Comparison of ENCODE assay signal across 11 cellular contexts in genomic region chr6:151679081-151679480, GRCh38.
DNase-seq lines count a peak whose midpoint lies in the region; ATAC-seq, FAIRE-seq and TF ChIP-seq lines count a peak whose summit lies in the region.
"Had no signal": no experiment of that assay in that cellular context is flagged by ENCODE, and none has a peak within 500 bp of the region (broad histone marks: within the 10 kb centered on the region; RNA-seq: fewer than 3 reads in every experiment).

No MANE protein-coding gene starts in this region.

- H3K4me3 ChIP-seq in K562, result no peak overlapping the region
- H3K4me3 ChIP-seq: ascending aorta had no signal

- ATAC-seq in K562 (0 out of 3 replicates have a peak, but pooled peaks have one; percentile 26), HG03159 (IDR thresholded peaks at IDR 0.05; ENCODE audit: unreplicated experiment) (no peak), HG03139 (IDR thresholded peaks at IDR 0.05; ENCODE audit: unreplicated experiment) (no peak)

- H3K27me3 ChIP-seq in K562 (ENCODE audit: control insufficient read depth in 2 of 2, insufficient read depth in 2 of 2, low read length in 2 of 2), result peaks cover 6 to 16% of the 10 kb centered on the region in 2 experiments; a peak in 2 of 5 replicates

- no peak for TF ChIP-seq EP300 in K562 (IDR thresholded peaks at IDR 0.05; ENCODE audit: low read length)

- no peak for TF ChIP-seq RAD21 in K562 (CRISPR knock-in tag; conservative IDR thresholded peaks at IDR 0.05 in 1 of 2, IDR thresholded peaks at IDR 0.05 in 1 of 2)

- WGBS in K562 (ENCODE audit: insufficient coverage, low coverage, missing lambda C conversion rate), result 45% methylated on average over 9 of the region's 9 CpGs

- H3K9me1 ChIP-seq in K562 (ENCODE audit: control insufficient read depth, insufficient read depth, low read length), result no peaks in the 10 kb centered on the region

- H3K4me2 ChIP-seq in K562 (ENCODE audit: insufficient read depth, low read length), result no peak overlapping the region

- intact Hi-C loops in K562 (cut with micrococcal nuclease), result loop anchor here (5.0 to 10.0 kb wide), 2 partner anchors 443 to 1276 kb away; no protein-coding TSS in a partner anchor

- no peaks in the 10 kb centered on the region for H3K79me2 ChIP-seq in K562 (ENCODE audit: control insufficient read depth, insufficient read depth, low read length)

- H2AFZ ChIP-seq in K562 (ENCODE audit: low read depth, low read length), result no peak overlapping the region

- FAIRE-seq in K562 (lab: Jason Lieb, UNC), result no peak

- no peak overlapping the region for H3K27ac ChIP-seq in K562 (ENCODE audit: extremely low read depth, low read depth, low read length)
- H3K27ac ChIP-seq: ascending aorta had no signal

- no peaks in the 10 kb centered on the region for H4K20me1 ChIP-seq in K562 (replicated peaks; ENCODE audit: control insufficient read depth, insufficient read depth, low read length)

- DNase-seq in stimulated activated naive CD4-positive, alpha-beta T cell treated with Interleukin-2 at 50 U/mL for 16 hours (lab: John Stamatoyannopoulos, UW), result peak; percentile 17
- no peak for DNase-seq in stimulated activated naive CD4-positive, alpha-beta T cell (lab: John Stamatoyannopoulos, UW)
- DNase-seq in K562 (ENCODE audit: extremely low read depth in 1 of 4, low spot score in 3 of 4), result peak in 1 of 4 experiments; percentile 22
- peak; percentile 72 for DNase-seq in iris pigment epithelial cell (ENCODE audit: low read depth)
- no peak for DNase-seq in NCI-H128 (lab: John Stamatoyannopoulos, UW; ENCODE audit: unreplicated experiment)
- DNase-seq in NOMO-1 (lab: John Stamatoyannopoulos, UW; ENCODE audit: unreplicated experiment in 2 of 2), result no peak
- DNase-seq: CD4-positive, alpha-beta T cell; SHP77 treated with DMSO at 0.1 percent for 48 hours had no signal

- in situ Hi-C loops in K562 (cut with MboI), result no loop called here

- H3K9ac ChIP-seq in K562 (ENCODE audit: insufficient read depth in 1 of 2, low read depth in 2 of 2, low read length in 2 of 2), result no peak overlapping the region

- no peaks in the 10 kb centered on the region; a peak in 1 of 5 replicates for H3K4me1 ChIP-seq in K562 (replicated peaks in 1 of 2; ENCODE audit: control insufficient read depth in 2 of 2, insufficient read depth in 2 of 2, low read length in 2 of 2)
- H3K4me1 ChIP-seq: ascending aorta had no signal

- CTCF ChIA-PET in K562 (lab: Yijun Ruan, JAX; ENCODE audit: low intra/inter-chr PET ratio), result no interaction called here

- POLR2A ChIA-PET in K562 (lab: Yijun Ruan, JAX), result no interaction called here

- H3K9me3 ChIP-seq in K562 (replicated peaks; ENCODE audit: control insufficient read depth, insufficient read depth, low read depth, low read length), result no peaks in the 10 kb centered on the region
- H3K9me3 ChIP-seq: ascending aorta had no signal

- TF ChIP-seq POLR2A in K562 (conservative IDR thresholded peaks at IDR 0.05), result no peak

- no peaks in the 10 kb centered on the region for H3K36me3 ChIP-seq in K562 (ENCODE audit: control insufficient read depth, insufficient read depth, low read length)
- H3K36me3 ChIP-seq: ascending aorta had no signal

- no TSS peak for BruUV-seq in K562 (replicated peaks; lab: Mats Ljungman, UMichigan)

- no peak for TF ChIP-seq CTCF in K562 (IDR thresholded peaks at IDR 0.05 in 2 of 3, conservative IDR thresholded peaks at IDR 0.05 in 1 of 3; ENCODE audit: insufficient read depth in 2 of 3, low read depth in 1 of 3, low read length in 3 of 3)

TF ChIP-seq in K562, 482 proteins besides CTCF, POLR2A, EP300 and RAD21 (continues in another document):
- TF ChIP-seq ZNF57 (CRISPR knock-in tag; IDR thresholded peaks at IDR 0.05), result no peak
- TF ChIP-seq ARID1B (IDR thresholded peaks at IDR 0.05), result 0 out of 2 replicates have a peak, but pooled peaks have one; percentile 8
- no peak for TF ChIP-seq HMGN3 (IDR thresholded peaks at IDR 0.05; ENCODE audit: borderline replicate concordance, extremely low read depth, insufficient read length, low read depth, low read length)
- TF ChIP-seq TSC22D4 (tag; IDR thresholded peaks at IDR 0.05), result no peak
- no peak for TF ChIP-seq CREB1 (IDR thresholded peaks at IDR 0.05)
- no peak for TF ChIP-seq CREB1 (CRISPR knock-in tag; IDR thresholded peaks at IDR 0.05)
- no peak for TF ChIP-seq STAT6 (CRISPR knock-in tag; IDR thresholded peaks at IDR 0.05)
- no peak for TF ChIP-seq PYGO2 (tag; IDR thresholded peaks at IDR 0.05)
- TF ChIP-seq MXI1 (IDR thresholded peaks at IDR 0.05; ENCODE audit: low read depth, low read length), result no peak
- no peak for TF ChIP-seq MAFK (IDR thresholded peaks at IDR 0.05; ENCODE audit: low read length)
- peak; percentile 66; the same call in 1 of the 2 replicates for TF ChIP-seq CREB3L1 (IDR thresholded peaks at IDR 0.05; ENCODE audit: borderline replicate concordance, low read depth)
- no peak for TF ChIP-seq PHF8 (IDR thresholded peaks at IDR 0.05; ENCODE audit: borderline replicate concordance, low read length)
- no peak for TF ChIP-seq PPARD (CRISPR knock-in tag; IDR thresholded peaks at IDR 0.05)
- TF ChIP-seq RBM17 (IDR thresholded peaks at IDR 0.05; ENCODE audit: borderline replicate concordance, low read depth, low read length), result no peak
- no peak for TF ChIP-seq RBBP5 (IDR thresholded peaks at IDR 0.05; ENCODE audit: borderline replicate concordance, insufficient read depth, low read length, poor library complexity, severe bottlenecking)
- no peak for TF ChIP-seq RAD51 (IDR thresholded peaks at IDR 0.05; ENCODE audit: borderline replicate concordance, low read depth)
- no peak for TF ChIP-seq MYBL2 (IDR thresholded peaks at IDR 0.05; ENCODE audit: low read depth)
- TF ChIP-seq MYBL2 (CRISPR knock-in tag; IDR thresholded peaks at IDR 0.05; ENCODE audit: borderline replicate concordance), result no peak
- TF ChIP-seq NFIC (IDR thresholded peaks at IDR 0.05), result no peak
- no peak for TF ChIP-seq ZFP36 (IDR thresholded peaks at IDR 0.05; ENCODE audit: low read depth, low read length, partially characterized antibody)
- no peak for TF ChIP-seq CSDE1 (IDR thresholded peaks at IDR 0.05)
- TF ChIP-seq BRF1 (IDR thresholded peaks at IDR 0.05; ENCODE audit: borderline replicate concordance, extremely low read depth, insufficient read length), result no peak
- no peak for TF ChIP-seq SRF (CRISPR knock-in tag; IDR thresholded peaks at IDR 0.05)
- TF ChIP-seq NCOR1 (IDR thresholded peaks at IDR 0.05), result no peak
- TF ChIP-seq ZNF24 (IDR thresholded peaks at IDR 0.05), result no peak
- no peak for TF ChIP-seq ZNF436 (CRISPR knock-in tag; IDR thresholded peaks at IDR 0.05)
- no peak for TF ChIP-seq THRAP3 (IDR thresholded peaks at IDR 0.05; ENCODE audit: borderline replicate concordance)
- TF ChIP-seq SMAD2 (IDR thresholded peaks at IDR 0.05; ENCODE audit: low read depth, low read length), result no peak
- no peak for TF ChIP-seq EZH2 (IDR thresholded peaks at IDR 0.05; ENCODE audit: borderline replicate concordance, low read depth, low read length)
- TF ChIP-seq ATF3 (IDR thresholded peaks at IDR 0.05), result peak; percentile 10; the same call in 1 of the 2 replicates
- no peak for TF ChIP-seq ATF3 (CRISPR knock-in tag; conservative IDR thresholded peaks at IDR 0.05)

Comparison
In these comparisons a context has a peak if more than half of its experiments do, and no peak if none do; other contexts are left out.
1. DNase-seq: peak in stimulated activated naive CD4-positive, alpha-beta T cell treated with Interleukin-2 at 50 U/mL for 16 hours (single experiment) and iris pigment epithelial cell (single experiment); none in stimulated activated naive CD4-positive, alpha-beta T cell (0 of 6), NCI-H128 (single experiment) and NOMO-1 (0 of 2).